9 cellular contexts compared by ENCODE assay signal in the genomic region with DNA sequence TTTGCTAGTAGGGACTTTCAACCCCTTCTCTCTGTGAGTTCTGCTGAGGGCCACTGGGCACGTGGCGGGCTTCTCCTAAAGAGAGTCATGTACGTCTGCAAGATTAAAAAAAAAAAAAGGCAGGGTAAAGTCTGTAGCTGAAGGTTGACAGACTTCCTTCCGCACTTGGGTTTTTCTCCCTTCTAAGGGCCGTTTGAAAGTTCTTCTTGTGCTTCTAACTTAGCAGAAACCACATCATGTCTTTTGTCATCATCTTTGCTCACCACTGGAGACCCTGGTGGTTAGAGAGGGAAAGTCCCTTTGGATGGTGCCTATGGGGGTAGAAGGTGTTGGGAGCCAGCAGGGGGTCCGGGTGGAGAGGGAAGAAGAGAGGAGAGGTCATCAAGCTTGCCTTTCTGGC.
DNase-seq lines count a peak whose midpoint lies in the region; ATAC-seq and TF ChIP-seq lines count a peak whose summit lies in the region.
"Had no signal": no experiment of that assay in that cellular context is flagged by ENCODE, and none has a peak within 500 bp of the region (broad histone marks: within the 10 kb centered on the region; RNA-seq: fewer than 3 reads in every experiment).

No MANE protein-coding gene starts in this region.

- H4K20me1 ChIP-seq in DND-41 (ENCODE audit: insufficient read depth, low read length): no peaks in the 10 kb centered on the region

- no peaks in the 10 kb centered on the region for H3K79me2 ChIP-seq in DND-41 (ENCODE audit: insufficient read depth, low read length)

- ATAC-seq in DND-41 (ENCODE audit: insufficient read depth, low read depth) (peak; percentile 99), HG02798 (IDR thresholded peaks at IDR 0.05; ENCODE audit: poor library complexity, unreplicated experiment) (peak; percentile 29), GM18858 (IDR thresholded peaks at IDR 0.05; ENCODE audit: unreplicated experiment) (no peak)
- ATAC-seq: Panc1 had no signal

- peak overlapping the region; percentile 42 for H3K27ac ChIP-seq in DND-41 (ENCODE audit: low read length)

- no peaks in the 10 kb centered on the region for H3K36me3 ChIP-seq in DND-41 (ENCODE audit: insufficient read depth, low read length)

- TF ChIP-seq CTCF in DND-41 (IDR thresholded peaks at IDR 0.05; ENCODE audit: borderline replicate concordance, extremely low read depth, low read length, poor library complexity, severe bottlenecking): peak; percentile 54

- H2AFZ ChIP-seq in DND-41 (ENCODE audit: low read depth, low read length): peak overlapping the region; percentile 9; the same call in 1 of the 2 replicates

- H3K4me3 ChIP-seq in DND-41 (ENCODE audit: low read depth in 1 of 2, low read length in 2 of 2): no peak overlapping the region

- no peaks in the 10 kb centered on the region for H3K27me3 ChIP-seq in DND-41 (ENCODE audit: insufficient read depth, low read length, poor library complexity)

- DNase-seq in DND-41 (peak; percentile 78), UCSD-AML1 (lab: John Stamatoyannopoulos, UW; ENCODE audit: unreplicated experiment) (peak; percentile 60), LoVo (ENCODE audit: low spot score) (no peak), hypothalamus (lab: John Stamatoyannopoulos, UW) (no peak), Ammon's horn (ENCODE audit: low spot score) (no peak)
- peak; percentile 37 for DNase-seq in effector CD8-positive, alpha-beta T cell (lab: John Stamatoyannopoulos, UW)

- no peaks in the 10 kb centered on the region for H3K9me3 ChIP-seq in DND-41 (ENCODE audit: insufficient read depth, low read length, severe bottlenecking)

- H3K9ac ChIP-seq in DND-41 (ENCODE audit: low read depth, low read length): peak overlapping the region; percentile 20; the same call in 1 of the 2 replicates

- peak overlapping the region; percentile 35 for H3K4me2 ChIP-seq in DND-41 (ENCODE audit: insufficient read depth, low read length)

- H3K4me1 ChIP-seq in DND-41 (ENCODE audit: insufficient read depth, low read length): peaks cover 24% of the 10 kb centered on the region

Comparison
In these comparisons a context has a peak if more than half of its experiments do, and no peak if none do; other contexts are left out.
1. DNase-seq: peak in DND-41 (single experiment), UCSD-AML1 (single experiment) and effector CD8-positive, alpha-beta T cell (single experiment); none in LoVo (single experiment), hypothalamus (0 of 51) and Ammon's horn (single experiment).